In the genomic region with DNA sequence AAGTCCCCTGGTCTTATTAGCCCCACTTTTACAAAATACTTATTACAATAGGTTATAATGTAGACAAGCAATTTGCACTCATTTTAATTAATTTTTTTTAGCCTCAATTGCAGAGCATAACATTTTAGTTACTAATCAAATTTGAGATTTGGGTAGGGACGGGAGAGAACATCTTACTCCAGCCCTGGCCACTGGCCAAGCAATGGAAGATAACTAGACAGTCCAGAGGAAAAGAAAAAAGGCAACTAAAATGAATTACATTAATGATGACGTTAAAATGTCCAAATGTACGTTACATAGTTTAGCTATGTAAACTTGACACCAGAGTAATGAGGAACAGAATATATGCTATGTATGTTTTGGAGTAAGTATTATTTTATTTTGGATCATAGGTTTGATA, we compare ENCODE assay signal across 1 cellular context.
TF ChIP-seq lines count a peak whose summit lies in the region.

No MANE protein-coding gene starts in this region.

TF ChIP-seq in HCT116, 20 proteins besides CTCF, POLR2A, EP300 and RAD21 (continued from another document):
- TF ChIP-seq REST (IDR thresholded peaks at IDR 0.05; ENCODE audit: low read depth) (no peak), ATF3 (IDR thresholded peaks at IDR 0.05) (no peak), ELF1 (IDR thresholded peaks at IDR 0.05; ENCODE audit: borderline replicate concordance, low read depth) (no peak), SIN3A (IDR thresholded peaks at IDR 0.05; ENCODE audit: low read depth) (no peak), YY1 (IDR thresholded peaks at IDR 0.05; ENCODE audit: extremely low read depth, insufficient replicate concordance, low read depth, low read length) (no peak), ZNF274 (IDR thresholded peaks at IDR 0.05; ENCODE audit: low read depth, low read length) (no peak), JUND (IDR thresholded peaks at IDR 0.05) (no peak), ZFX (IDR thresholded peaks at IDR 0.05) (no peak), EGR1 (IDR thresholded peaks at IDR 0.05; ENCODE audit: low read depth) (no peak)
